In genomic region chr3:187833375-187833774, GRCh38 we compare ENCODE assay signal across 24 cellular contexts.
"Had no signal": no experiment of that assay in that cellular context is flagged by ENCODE, and none has a peak within 500 bp of the region (broad histone marks: within the 10 kb centered on the region; RNA-seq: fewer than 3 reads in every experiment).

No MANE protein-coding gene starts in this region.

- H3K4me3 Mint-ChIP-seq: naive thymus-derived CD4-positive, alpha-beta T cell; natural killer cell treated with Interleukin-12 subunit alpha and Interleukin-12 subunit beta and Interleukin-15 and Interleukin-18, amount 100 ng/mL, for 72 hours; stimulated activated memory B cell treated with anti-CD40 and anti-IgM and Interleukin-4, amounts not matched to agents 10 μg/mL and 1 μg/mL and 100 μg/mL, for 72 hours; type B pancreatic cell had no signal

- H3K27me3 Mint-ChIP-seq: naive thymus-derived CD4-positive, alpha-beta T cell; progenitor cell of endocrine pancreas; stimulated activated memory B cell treated with anti-CD40 and anti-IgM and Interleukin-4, amounts not matched to agents 10 μg/mL and 1 μg/mL and 100 μg/mL, for 72 hours; stimulated activated naive CD8-positive, alpha-beta T cell treated with anti-CD3 and anti-CD28 coated beads, Interleukin-15, amount 100 ng/mL, for 72 hours; type B pancreatic cell had no signal

- FAIRE-seq: small intestine had no signal

- H3K9me3 Mint-ChIP-seq: type B pancreatic cell had no signal

- H3K79me2 ChIP-seq: hepatocyte had no signal

- H3K27ac ChIP-seq: hepatocyte, left ventricle myocardium inferior, ovary, sigmoid colon, spleen, tibial nerve, uterus had no signal

- H3K4me1 ChIP-seq: left ventricle myocardium inferior, sigmoid colon, uterus had no signal

- H3K27me3 ChIP-seq: hepatocyte, ovary, sigmoid colon, spleen, tibial nerve, uterus had no signal

- H3K4me2 ChIP-seq: hepatocyte had no signal

- H3K9me3 ChIP-seq: mucosa of descending colon, ovary, sigmoid colon, uterus had no signal

- H3K36me3 ChIP-seq: left ventricle myocardium inferior, ovary, sigmoid colon, spleen, tibial nerve, uterus had no signal

- H3K27ac Mint-ChIP-seq: naive thymus-derived CD4-positive, alpha-beta T cell; progenitor cell of endocrine pancreas; stimulated activated memory B cell treated with anti-CD40 and anti-IgM and Interleukin-4, amounts not matched to agents 10 μg/mL and 1 μg/mL and 100 μg/mL, for 72 hours had no signal

- DNase-seq: islet precursor cell; left ventricle myocardium inferior; midbrain; mucosa of descending colon; naive thymus-derived CD4-positive, alpha-beta T cell; ovary; right cardiac atrium; sigmoid colon; small intestine; spleen; stimulated activated CD4-positive, alpha-beta T cell treated with anti-CD3 and anti-CD28 coated beads, Interleukin-2, amount 100 ng/mL, for 48 hours; stimulated activated CD4-positive, alpha-beta T cell treated with anti-CD3 and anti-CD28 coated beads, Interleukin-4, amount 100 ng/mL, for 4 hours; stimulated activated CD8-positive, alpha-beta memory T cell treated with anti-CD3 and anti-CD28 coated beads, Interleukin-4, amount 100 ng/mL, for 48 hours; stimulated activated naive CD4-positive, alpha-beta T cell treated with Interleukin-2 at 50 U/mL for 16 hours; substantia nigra; uterus had no signal

- H2AFZ ChIP-seq: hepatocyte had no signal

- H3K4me3 ChIP-seq: hepatocyte, left ventricle myocardium inferior, lung, mucosa of descending colon, ovary, sigmoid colon, spleen, tibial nerve, uterus had no signal

- H3K36me3 Mint-ChIP-seq: stimulated activated memory B cell treated with anti-CD40 and anti-IgM and Interleukin-4, amounts not matched to agents 10 μg/mL and 1 μg/mL and 100 μg/mL, for 72 hours had no signal

- ATAC-seq: mucosa of descending colon; naive thymus-derived CD4-positive, alpha-beta T cell; natural killer cell treated with Interleukin-12 subunit alpha and Interleukin-12 subunit beta and Interleukin-15 and Interleukin-18, amount 100 ng/mL, for 72 hours; right cardiac atrium had no signal
